Comparison of ENCODE assay signal across 1 cellular context in genomic region chr6:150139533-150139932, GRCh38.
A peak's percentile ranks its signal among the peaks of the same experiment; 100 is the strongest.
TF ChIP-seq lines count a peak whose summit lies in the region.

No MANE protein-coding gene starts in this region.

TF ChIP-seq in HEK293, 187 proteins besides CTCF, POLR2A, EP300 and RAD21 (continued from another document and continues in another):
- TF ChIP-seq ZNF280C (tag by site-specific recombination; IDR thresholded peaks at IDR 0.05) (no peak), ZNF544 (tag by site-specific recombination; IDR thresholded peaks at IDR 0.05) (no peak), GLI4 (tag by site-specific recombination; IDR thresholded peaks at IDR 0.05) (no peak), ZNF214 (tag by site-specific recombination; IDR thresholded peaks at IDR 0.05; ENCODE audit: borderline replicate concordance) (no peak), ZNF777 (tag by site-specific recombination; IDR thresholded peaks at IDR 0.05; ENCODE audit: borderline replicate concordance) (no peak), TCF7L2 (IDR thresholded peaks at IDR 0.05; ENCODE audit: borderline replicate concordance, low read depth, low read length) (no peak; the same call in 1 of the 2 replicates), ZNF16 (tag by site-specific recombination; IDR thresholded peaks at IDR 0.05; ENCODE audit: low read depth) (no peak), ZNF335 (tag by site-specific recombination; conservative IDR thresholded peaks at IDR 0.05) (no peak; the same call in 1 of the 2 replicates), ZNF513 (tag by site-specific recombination; IDR thresholded peaks at IDR 0.05) (peak; percentile 37; the same call in 1 of the 2 replicates), ZNF747 (tag by site-specific recombination; IDR thresholded peaks at IDR 0.05) (no peak), ZNF433 (tag by site-specific recombination; IDR thresholded peaks at IDR 0.05; ENCODE audit: low read depth) (no peak), HOXC10 (CRISPR knock-in tag; IDR thresholded peaks at IDR 0.05) (no peak), ZNF404 (tag by site-specific recombination; IDR thresholded peaks at IDR 0.05) (no peak), ZNF473 (tag by site-specific recombination; IDR thresholded peaks at IDR 0.05) (no peak), ZNF157 (tag by site-specific recombination; IDR thresholded peaks at IDR 0.05) (no peak), YY2 (tag by site-specific recombination; IDR thresholded peaks at IDR 0.05) (0 out of 2 replicates have a peak, but pooled peaks have one; percentile 9), ZBTB11 (tag by site-specific recombination; conservative IDR thresholded peaks at IDR 0.05; ENCODE audit: low read depth) (no peak; the same call in 1 of the 2 replicates), RBAK (tag by site-specific recombination; IDR thresholded peaks at IDR 0.05) (no peak), AEBP2 (tag by site-specific recombination; IDR thresholded peaks at IDR 0.05; ENCODE audit: borderline replicate concordance) (no peak), ZNF184 (tag by site-specific recombination; IDR thresholded peaks at IDR 0.05) (no peak), ZNF518A (tag by site-specific recombination; conservative IDR thresholded peaks at IDR 0.05; ENCODE audit: low read depth) (0 out of 2 replicates have a peak, but pooled peaks have one; percentile 10), ZNF48 (tag by site-specific recombination; IDR thresholded peaks at IDR 0.05) (no peak), ZNF24 (tag by site-specific recombination; IDR thresholded peaks at IDR 0.05) (0 out of 2 replicates have a peak, but pooled peaks have one; percentile 71), MEIS1 (CRISPR knock-in tag; IDR thresholded peaks at IDR 0.05; ENCODE audit: borderline replicate concordance) (no peak), ZNF362 (tag by site-specific recombination; IDR thresholded peaks at IDR 0.05) (0 out of 2 replicates have a peak, but pooled peaks have one; percentile 32), ZNF660 (tag by site-specific recombination; IDR thresholded peaks at IDR 0.05) (no peak), ZNF529 (tag by site-specific recombination; IDR thresholded peaks at IDR 0.05; ENCODE audit: insufficient replicate concordance) (no peak), ZNF645 (tag by site-specific recombination; IDR thresholded peaks at IDR 0.05) (no peak), ZFP69B (tag by site-specific recombination; IDR thresholded peaks at IDR 0.05) (0 out of 2 replicates have a peak, but pooled peaks have one; percentile 21), ZNF391 (tag by site-specific recombination; IDR thresholded peaks at IDR 0.05; ENCODE audit: borderline replicate concordance, low read depth) (peak; percentile 81), ZNF629 (tag by site-specific recombination; IDR thresholded peaks at IDR 0.05) (peak; percentile 80), ZNF585B (tag by site-specific recombination; IDR thresholded peaks at IDR 0.05) (no peak), ZBTB48 (tag by site-specific recombination; IDR thresholded peaks at IDR 0.05) (no peak), ZNF223 (tag by site-specific recombination; IDR thresholded peaks at IDR 0.05) (no peak), INSM2 (tag by site-specific recombination; IDR thresholded peaks at IDR 0.05) (peak; percentile 84), ZBTB6 (tag by site-specific recombination; IDR thresholded peaks at IDR 0.05) (peak; percentile 8; the same call in 1 of the 2 replicates), ZNF701 (tag by site-specific recombination; IDR thresholded peaks at IDR 0.05) (no peak), PRDM1 (tag by site-specific recombination; IDR thresholded peaks at IDR 0.05) (no peak), ZNF239 (tag by site-specific recombination; IDR thresholded peaks at IDR 0.05) (no peak), ZFP37 (tag by site-specific recombination; IDR thresholded peaks at IDR 0.05) (no peak), ZFP3 (tag by site-specific recombination; IDR thresholded peaks at IDR 0.05; ENCODE audit: low read depth) (no peak), ZNF621 (tag by site-specific recombination; IDR thresholded peaks at IDR 0.05) (no peak), TRIM28 (IDR thresholded peaks at IDR 0.05; ENCODE audit: borderline replicate concordance, low read length) (no peak; the same call in 1 of the 2 replicates), REPIN1 (tag by site-specific recombination; IDR thresholded peaks at IDR 0.05; ENCODE audit: low read depth) (no peak)
